In genomic region chr1:242877743-242878142, GRCh38 we compare ENCODE assay signal across 25 cellular contexts.
A peak's percentile ranks its signal among the peaks of the same experiment; 100 is the strongest.
DNase-seq lines count a peak whose midpoint lies in the region; ATAC-seq, FAIRE-seq and TF ChIP-seq lines count a peak whose summit lies in the region.
"Had no signal": no experiment of that assay in that cellular context is flagged by ENCODE, and none has a peak within 500 bp of the region (broad histone marks: within the 10 kb centered on the region; RNA-seq: fewer than 3 reads in every experiment).

No MANE protein-coding gene starts in this region.

- H3K79me2 ChIP-seq in K562 (ENCODE audit: control insufficient read depth, insufficient read depth, low read length), result no peaks in the 10 kb centered on the region

- POLR2A ChIA-PET in A673 (lab: Charles Lee; ENCODE audit: low non-redundant PET) (no interaction called here), K562 (lab: Yijun Ruan, JAX) (no interaction called here)

- ATAC-seq in Right ventricle myocardium inferior (no peak), K562 (peak; percentile 31; the same call in 2 of the 3 replicates)
- ATAC-seq: GM12878, HCT116 had no signal

- no peak for FAIRE-seq in K562 (lab: Jason Lieb, UNC)
- FAIRE-seq: D721Med, GM12878, GM19239, H1 had no signal

- no peak for TF ChIP-seq CTCF in cardiac muscle cell (IDR thresholded peaks at IDR 0.05; ENCODE audit: low read depth, low read length)
- no peak for TF ChIP-seq CTCF in 22Rv1 (IDR thresholded peaks at IDR 0.05)
- TF ChIP-seq CTCF in A673 (conservative IDR thresholded peaks at IDR 0.05; ENCODE audit: low read depth, low read length), result no peak
- no peak for TF ChIP-seq CTCF in K562 (IDR thresholded peaks at IDR 0.05 in 2 of 3, conservative IDR thresholded peaks at IDR 0.05 in 1 of 3; ENCODE audit: insufficient read depth in 2 of 3, low read depth in 1 of 3, low read length in 3 of 3)

- no peak for TF ChIP-seq EP300 in K562 (IDR thresholded peaks at IDR 0.05; ENCODE audit: low read length)

- CTCF ChIA-PET in A673 (lab: Charles Lee), result no interaction called here
- CTCF ChIA-PET in K562 (lab: Yijun Ruan, JAX; ENCODE audit: low intra/inter-chr PET ratio), result no interaction called here

- H3K4me3 ChIP-seq in cardiac muscle cell (no peak overlapping the region), A673 (ENCODE audit: low read depth, low read length, poor library complexity, severe bottlenecking) (no peak overlapping the region), K562 (no peak overlapping the region)
- H3K4me3 ChIP-seq: BLaER1 treated with 17β-estradiol and CSF1 and Interleukin-3, amounts not matched to agents 10 nM and 100 nM; GM12878; GM23248 had no signal

- H3K4me2 ChIP-seq in K562 (ENCODE audit: insufficient read depth, low read length), result no peak overlapping the region; the same call in 1 of the 2 replicates
- H3K4me2 ChIP-seq: BLaER1 treated with 17β-estradiol and CSF1 and Interleukin-3, amounts not matched to agents 10 nM and 100 nM had no signal

- in situ Hi-C loops in K562 (cut with MboI), result no loop called here

- H3K27me3 ChIP-seq in cardiac muscle cell (no peaks in the 10 kb centered on the region), A673 (replicated peaks; ENCODE audit: insufficient read depth, low read depth, low read length, poor library complexity) (no peaks in the 10 kb centered on the region), K562 (ENCODE audit: control insufficient read depth in 2 of 2, insufficient read depth in 2 of 2, low read length in 2 of 2) (peaks cover 0 to under 1% of the 10 kb centered on the region in 2 experiments; a peak in 1 of 5 replicates)
- H3K27me3 ChIP-seq: BE2C; BLaER1 treated with 17β-estradiol and CSF1 and Interleukin-3, amounts not matched to agents 10 nM and 100 nM had no signal

- no peak overlapping the region for H2AFZ ChIP-seq in K562 (ENCODE audit: low read depth, low read length)
- H2AFZ ChIP-seq: GM23248 had no signal

- H4K20me1 ChIP-seq in K562 (replicated peaks; ENCODE audit: control insufficient read depth, insufficient read depth, low read length), result no peaks in the 10 kb centered on the region
- H4K20me1 ChIP-seq: BLaER1 treated with 17β-estradiol and CSF1 and Interleukin-3, amounts not matched to agents 10 nM and 100 nM had no signal

- peak overlapping the region; percentile 99 for H3K27ac ChIP-seq in cardiac muscle cell
- H3K27ac ChIP-seq in 22Rv1, result peak overlapping the region; percentile 35
- peak overlapping the region; percentile 42 for H3K27ac ChIP-seq in A673 (ENCODE audit: low read depth, low read length, poor library complexity, severe bottlenecking)
- no peak overlapping the region for H3K27ac ChIP-seq in K562 (ENCODE audit: extremely low read depth, low read depth, low read length)
- H3K27ac ChIP-seq: BLaER1 treated with 17β-estradiol and CSF1 and Interleukin-3, amounts not matched to agents 10 nM and 100 nM; GM23248 had no signal

- TF ChIP-seq POLR2A in K562 (conservative IDR thresholded peaks at IDR 0.05), result no peak

- no TSS peak for BruUV-seq in A673 (replicated peaks; lab: Mats Ljungman, UMichigan)
- BruUV-seq in K562 (replicated peaks; lab: Mats Ljungman, UMichigan), result no TSS peak

- no peak for TF ChIP-seq RAD21 in K562 (CRISPR knock-in tag; conservative IDR thresholded peaks at IDR 0.05 in 1 of 2, IDR thresholded peaks at IDR 0.05 in 1 of 2)

- no peak overlapping the region for H3K9ac ChIP-seq in K562 (ENCODE audit: insufficient read depth in 1 of 2, low read depth in 2 of 2, low read length in 2 of 2)
- H3K9ac ChIP-seq: BLaER1 treated with 17β-estradiol and CSF1 and Interleukin-3, amounts not matched to agents 10 nM and 100 nM; GM23248 had no signal

- no peak for DNase-seq in cardiac muscle cell (ENCODE audit: low read depth in 1 of 2, low spot score in 1 of 2)
- DNase-seq in Right ventricle myocardium inferior (ENCODE audit: missing footprints), result no peak
- DNase-seq in A673 (ENCODE audit: low spot score), result no peak
- DNase-seq in K562 (ENCODE audit: extremely low read depth in 1 of 4, low spot score in 3 of 4), result no peak
- DNase-seq in NCI-H128 (lab: John Stamatoyannopoulos, UW; ENCODE audit: unreplicated experiment), result no peak
- DNase-seq in NCI-H526 (lab: John Stamatoyannopoulos, UW), result no peak
- no peak for DNase-seq in kidney tubule cell (ENCODE audit: low spot score)
- DNase-seq: ACHN; AML-193; BE2C; CD4-positive, alpha-beta T cell; CD8-positive, alpha-beta memory T cell; DMS 273 treated with DMSO at 0.1 percent for 48 hours; DMS79; EL; GDM1; GM23248; H7 had no signal

- H3K9me3 ChIP-seq in cardiac muscle cell (ENCODE audit: low read depth), result no peaks in the 10 kb centered on the region
- H3K9me3 ChIP-seq in A673 (ENCODE audit: low read depth, low read length, poor library complexity, severe bottlenecking), result no peaks in the 10 kb centered on the region
- H3K9me3 ChIP-seq in K562 (replicated peaks; ENCODE audit: control insufficient read depth, insufficient read depth, low read depth, low read length), result no peaks in the 10 kb centered on the region
- H3K9me3 ChIP-seq: BE2C; BLaER1 treated with 17β-estradiol and CSF1 and Interleukin-3, amounts not matched to agents 10 nM and 100 nM had no signal

- H3K36me3 ChIP-seq in cardiac muscle cell, result no peaks in the 10 kb centered on the region
- no peaks in the 10 kb centered on the region for H3K36me3 ChIP-seq in A673 (ENCODE audit: insufficient read depth, low read length, poor library complexity, severe bottlenecking)
- no peaks in the 10 kb centered on the region for H3K36me3 ChIP-seq in K562 (ENCODE audit: control insufficient read depth, insufficient read depth, low read length)
- H3K36me3 ChIP-seq: BE2C; BLaER1 treated with 17β-estradiol and CSF1 and Interleukin-3, amounts not matched to agents 10 nM and 100 nM had no signal

- intact Hi-C loops in Right ventricle myocardium inferior (cut with DNase I) (no loop called here), A673 (cut with micrococcal nuclease; ENCODE audit: unreplicated experiment) (loop anchor here (10.0 kb wide), 2 partner anchors 403 to 653 kb away; no protein-coding TSS in a partner anchor), K562 (cut with micrococcal nuclease) (no loop called here)

- H3K4me1 ChIP-seq in cardiac muscle cell (ENCODE audit: low read depth) (peaks cover 87% of the 10 kb centered on the region), A673 (ENCODE audit: insufficient read depth, low read length, poor library complexity, severe bottlenecking) (peaks cover 21% of the 10 kb centered on the region), K562 (replicated peaks in 1 of 2; ENCODE audit: control insufficient read depth in 2 of 2, insufficient read depth in 2 of 2, low read length in 2 of 2) (peaks cover 0 to 5% of the 10 kb centered on the region in 2 experiments; a peak in 2 of 5 replicates)
- H3K4me1 ChIP-seq: BLaER1 treated with 17β-estradiol and CSF1 and Interleukin-3, amounts not matched to agents 10 nM and 100 nM had no signal

- no peaks in the 10 kb centered on the region for H3K9me1 ChIP-seq in K562 (ENCODE audit: control insufficient read depth, insufficient read depth, low read length)

TF ChIP-seq in K562, 482 proteins besides CTCF, POLR2A, EP300 and RAD21:
- TF ChIP-seq ARID4B (CRISPR knock-in tag; IDR thresholded peaks at IDR 0.05), result no peak
- no peak for TF ChIP-seq FIP1L1 (IDR thresholded peaks at IDR 0.05; ENCODE audit: low read depth, low read length, poor library complexity, severe bottlenecking)
- no peak for TF ChIP-seq MTA2 (IDR thresholded peaks at IDR 0.05; ENCODE audit: low read depth)
- no peak for TF ChIP-seq ZNF165 (CRISPR knock-in tag; IDR thresholded peaks at IDR 0.05; ENCODE audit: borderline replicate concordance)
- no peak for TF ChIP-seq THRB (CRISPR knock-in tag; conservative IDR thresholded peaks at IDR 0.05)
- TF ChIP-seq CBX3 (IDR thresholded peaks at IDR 0.05; ENCODE audit: borderline replicate concordance in 1 of 2, low read length in 2 of 2), result no peak
- TF ChIP-seq FOS (IDR thresholded peaks at IDR 0.05; ENCODE audit: extremely low read depth, insufficient read length), result no peak
